Comparison of ENCODE assay signal across 1 cellular context in genomic region chr12:23834076-23834475, GRCh38.
TF ChIP-seq lines count a peak whose summit lies in the region.

No MANE protein-coding gene starts in this region.

TF ChIP-seq in HEK293, 187 proteins besides CTCF, POLR2A, EP300 and RAD21 (continued from another document):
- TF ChIP-seq ZNF518A (tag by site-specific recombination; conservative IDR thresholded peaks at IDR 0.05; ENCODE audit: low read depth) = no peak
- TF ChIP-seq ZNF211 (tag by site-specific recombination; IDR thresholded peaks at IDR 0.05; ENCODE audit: low read depth) = no peak
- TF ChIP-seq ZNF600 (tag by site-specific recombination; IDR thresholded peaks at IDR 0.05) = no peak
- TF ChIP-seq, protein P1, sequence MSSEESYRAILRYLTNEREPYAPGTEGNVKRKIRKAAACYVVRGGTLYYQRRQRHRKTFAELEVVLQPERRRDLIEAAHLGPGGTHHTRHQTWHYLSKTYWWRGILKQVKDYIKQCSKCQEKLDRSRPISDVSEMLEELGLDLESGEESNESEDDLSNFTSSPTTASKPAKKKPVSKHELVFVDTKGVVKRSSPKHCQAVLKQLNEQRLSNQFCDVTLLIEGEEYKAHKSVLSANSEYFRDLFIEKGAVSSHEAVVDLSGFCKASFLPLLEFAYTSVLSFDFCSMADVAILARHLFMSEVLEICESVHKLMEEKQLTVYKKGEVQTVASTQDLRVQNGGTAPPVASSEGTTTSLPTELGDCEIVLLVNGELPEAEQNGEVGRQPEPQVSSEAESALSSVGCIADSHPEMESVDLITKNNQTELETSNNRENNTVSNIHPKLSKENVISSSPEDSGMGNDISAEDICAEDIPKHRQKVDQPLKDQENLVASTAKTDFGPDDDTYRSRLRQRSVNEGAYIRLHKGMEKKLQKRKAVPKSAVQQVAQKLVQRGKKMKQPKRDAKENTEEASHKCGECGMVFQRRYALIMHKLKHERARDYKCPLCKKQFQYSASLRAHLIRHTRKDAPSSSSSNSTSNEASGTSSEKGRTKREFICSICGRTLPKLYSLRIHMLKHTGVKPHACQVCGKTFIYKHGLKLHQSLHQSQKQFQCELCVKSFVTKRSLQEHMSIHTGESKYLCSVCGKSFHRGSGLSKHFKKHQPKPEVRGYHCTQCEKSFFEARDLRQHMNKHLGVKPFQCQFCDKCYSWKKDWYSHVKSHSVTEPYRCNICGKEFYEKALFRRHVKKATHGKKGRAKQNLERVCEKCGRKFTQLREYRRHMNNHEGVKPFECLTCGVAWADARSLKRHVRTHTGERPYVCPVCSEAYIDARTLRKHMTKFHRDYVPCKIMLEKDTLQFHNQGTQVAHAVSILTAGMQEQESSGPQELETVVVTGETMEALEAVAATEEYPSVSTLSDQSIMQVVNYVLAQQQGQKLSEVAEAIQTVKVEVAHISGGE (tag by site-specific recombination; conservative IDR thresholded peaks at IDR 0.05; ENCODE audit: low read depth) = 0 out of 2 replicates have a peak, but pooled peaks have one; percentile 18
- TF ChIP-seq, protein P2, sequence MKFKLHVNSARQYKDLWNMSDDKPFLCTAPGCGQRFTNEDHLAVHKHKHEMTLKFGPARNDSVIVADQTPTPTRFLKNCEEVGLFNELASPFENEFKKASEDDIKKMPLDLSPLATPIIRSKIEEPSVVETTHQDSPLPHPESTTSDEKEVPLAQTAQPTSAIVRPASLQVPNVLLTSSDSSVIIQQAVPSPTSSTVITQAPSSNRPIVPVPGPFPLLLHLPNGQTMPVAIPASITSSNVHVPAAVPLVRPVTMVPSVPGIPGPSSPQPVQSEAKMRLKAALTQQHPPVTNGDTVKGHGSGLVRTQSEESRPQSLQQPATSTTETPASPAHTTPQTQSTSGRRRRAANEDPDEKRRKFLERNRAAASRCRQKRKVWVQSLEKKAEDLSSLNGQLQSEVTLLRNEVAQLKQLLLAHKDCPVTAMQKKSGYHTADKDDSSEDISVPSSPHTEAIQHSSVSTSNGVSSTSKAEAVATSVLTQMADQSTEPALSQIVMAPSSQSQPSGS (tag by site-specific recombination; IDR thresholded peaks at IDR 0.05; ENCODE audit: low read depth) = no peak
